8 cellular contexts compared by ENCODE assay signal in genomic region chr12:24778486-24779304, GRCh38.
DNase-seq lines count a peak whose midpoint lies in the region.

No MANE protein-coding gene starts in this region.

- in situ Hi-C loops in SK-MEL-5 (cut with HindIII; ENCODE audit: low pct_unique_long_range_greater_than_20kb, low sequenced_read_pairs): no loop called here

- peak; percentile 14 for DNase-seq in DMS114 treated with DMSO at 0.1 percent for 48 hours (lab: John Stamatoyannopoulos, UW; ENCODE audit: unreplicated experiment)
- DNase-seq in GM19240 (ENCODE audit: insufficient read length, low spot score): peak; percentile 1
- DNase-seq in HPDE6-E6E7 (ENCODE audit: extremely low spot score): peak; percentile 10
- peak; percentile 90 for DNase-seq in SK-MEL-5 (ENCODE audit: low read depth, low spot score)
- DNase-seq in iPS DF 4.7 (ENCODE audit: extremely low read depth, low spot score): peak; percentile 22
- DNase-seq in mucosa of gallbladder (ENCODE audit: low spot score): no peak
- DNase-seq in mesenteric fat pad (ENCODE audit: low spot score): no peak
- no peak for DNase-seq in NCI-H2171 treated with DMSO at 0.1 percent for 48 hours (lab: John Stamatoyannopoulos, UW)

Comparison
In these comparisons a context has a peak if more than half of its experiments do, and no peak if none do; other contexts are left out.
1. DNase-seq: peak in DMS114 treated with DMSO at 0.1 percent for 48 hours (single experiment), GM19240 (single experiment), HPDE6-E6E7 (single experiment), SK-MEL-5 (single experiment) and iPS DF 4.7 (single experiment); none in mucosa of gallbladder (single experiment), mesenteric fat pad (single experiment) and NCI-H2171 treated with DMSO at 0.1 percent for 48 hours (single experiment).